In the genomic region with DNA sequence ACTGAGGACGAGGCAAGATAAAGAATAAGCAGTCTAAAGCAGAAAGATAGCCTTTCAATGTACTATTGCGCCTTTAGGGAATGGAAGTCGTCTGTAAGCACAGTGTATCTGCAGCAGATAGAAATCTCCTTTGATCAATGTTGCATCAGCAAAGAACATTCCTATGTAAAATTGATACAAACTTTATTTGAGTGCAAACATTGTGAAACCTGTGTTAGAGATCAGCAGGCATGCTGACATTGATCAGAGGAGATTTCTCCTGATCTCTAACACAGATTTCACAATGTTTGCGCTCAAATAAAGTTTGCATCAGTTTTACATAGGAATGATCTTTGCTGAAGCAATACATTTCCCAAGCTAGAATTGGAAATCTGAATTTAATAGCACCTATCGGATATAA, we compare ENCODE assay signal across 22 cellular contexts.
"Had no signal": no experiment of that assay in that cellular context is flagged by ENCODE, and none has a peak within 500 bp of the region (broad histone marks: within the 10 kb centered on the region; RNA-seq: fewer than 3 reads in every experiment).

No MANE protein-coding gene starts in this region.

- H3K27ac ChIP-seq: KMS-11, RWPE1 had no signal

- H3K9ac ChIP-seq: KMS-11, SK-N-SH had no signal

- ATAC-seq: Panc1, PC-3 had no signal

- DNase-seq: Kasumi-1; NCI-H1048; NCI-H1105; NCI-H1417; NCI-H1436 treated with DMSO at 0.1 percent for 48 hours; NCI-H1694 treated with DMSO at 0.1 percent for 48 hours; NCI-H1930; NCI-H2081; NCI-H2107; NCI-H2227 treated with DMSO at 0.1 percent for 48 hours; NCI-H524; NCI-H526 treated with DMSO at 0.1 percent for 48 hours; NCI-H774; NK-92 treated with Interleukin-12 subunit alpha and Interleukin-12 subunit beta, amount 100 ng/mL, for 24 hours; PC-3; SHP77; SK-N-SH; SW 1271; T-helper 1 cell had no signal

- H3K9me3 ChIP-seq: SK-N-SH had no signal

- H3K4me2 ChIP-seq: KMS-11, SK-N-SH had no signal
